ENCODE assay signal across 33 cellular contexts in the genomic region with DNA sequence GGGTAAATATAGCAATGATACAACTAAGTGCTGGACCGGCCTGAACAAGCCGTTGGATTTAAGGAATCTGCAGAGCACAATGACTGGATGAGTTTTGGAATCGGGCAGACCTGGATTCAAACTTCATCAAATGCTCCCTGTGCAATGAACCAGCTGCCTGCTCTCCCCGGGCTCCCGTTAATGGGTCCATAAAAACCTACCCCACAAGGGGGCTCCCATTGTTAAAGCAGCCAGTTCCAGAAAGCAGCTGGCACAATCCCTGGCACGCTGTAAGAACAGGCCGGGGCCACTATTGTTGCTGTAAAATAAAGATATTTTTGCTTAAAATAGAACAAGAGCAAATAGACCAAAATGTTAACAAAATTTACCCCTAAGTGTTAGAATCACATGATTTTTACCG.
A peak's percentile ranks its signal among the peaks of the same experiment; 100 is the strongest.
DNase-seq lines count a peak whose midpoint lies in the region; ATAC-seq, FAIRE-seq and TF ChIP-seq lines count a peak whose summit lies in the region.
"Had no signal": no experiment of that assay in that cellular context is flagged by ENCODE, and none has a peak within 500 bp of the region (broad histone marks: within the 10 kb centered on the region; RNA-seq: fewer than 3 reads in every experiment).

No MANE protein-coding gene starts in this region.

- ATAC-seq in PC-3 (no peak), HG03565 (IDR thresholded peaks at IDR 0.05; ENCODE audit: unreplicated experiment) (no peak), HG02588 (IDR thresholded peaks at IDR 0.05; ENCODE audit: unreplicated experiment) (no peak)
- no peak for ATAC-seq in activated naive CD8-positive, alpha-beta T cell treated with anti-CD3 and anti-CD28 coated beads, Interleukin-2, amount 50 U/mL, for 24 hours
- ATAC-seq: body of pancreas; gastrocnemius medialis; left ventricle myocardium superior; stimulated activated naive CD8-positive, alpha-beta T cell treated with anti-CD3 and anti-CD28 coated beads, Interleukin-15, Interleukin-2, amounts not matched to agents 100 U/mL and 50 U/mL, for 24 hours had no signal

- no TSS peak for BruUV-seq in A673 (replicated peaks; lab: Mats Ljungman, UMichigan)
- no TSS peak for BruUV-seq in PC-3 (replicated peaks; lab: Mats Ljungman, UMichigan)

- DNase-seq in A673 (ENCODE audit: low spot score) (peak; percentile 34), D721Med (ENCODE audit: insufficient read length, low spot score) (no peak), PC-3 (no peak), fibroblast of pulmonary artery (ENCODE audit: low read depth) (no peak), GM20000 (ENCODE audit: low spot score) (no peak)
- no peak for DNase-seq in activated naive CD8-positive, alpha-beta T cell treated with anti-CD3 and anti-CD28 coated beads, Interleukin-2, amount 50 U/mL, for 24 hours
- DNase-seq: activated CD4-positive, alpha-beta memory T cell treated with anti-CD3 and anti-CD28 coated beads for 36 hours; activated CD8-positive, alpha-beta memory T cell treated with anti-CD3 and anti-CD28 coated beads, Interleukin-2, amount 50 U/mL, for 48 hours; activated naive CD8-positive, alpha-beta T cell treated with anti-CD3 and anti-CD28 coated beads for 36 hours; body of pancreas; CD4-positive, alpha-beta T cell; DMS53; erythroblast; gastrocnemius medialis; GDM1; GM23248; hypothalamus; islet precursor cell; left ventricle myocardium superior; midbrain; NCI-H187; NCI-H2227 treated with DMSO at 0.1 percent for 48 hours; SHP77; stimulated activated CD4-positive, alpha-beta T cell treated with anti-CD3 and anti-CD28 coated beads, Interleukin-15, amount 100 ng/mL, for 24 hours; stimulated activated naive CD8-positive, alpha-beta T cell treated with anti-CD3 and anti-CD28 coated beads, Interleukin-15, Interleukin-2, amounts not matched to agents 100 U/mL and 50 U/mL, for 24 hours; T-helper 9 cell had no signal

- H3K27me3 ChIP-seq in A673 (replicated peaks; ENCODE audit: insufficient read depth, low read depth, low read length, poor library complexity), result no peaks in the 10 kb centered on the region
- H3K27me3 ChIP-seq in PC-3 (ENCODE audit: low read length), result no peaks in the 10 kb centered on the region
- H3K27me3 ChIP-seq: body of pancreas had no signal

- no peaks in the 10 kb centered on the region for H3K36me3 Mint-ChIP-seq in activated naive CD8-positive, alpha-beta T cell treated with anti-CD3 and anti-CD28 coated beads, Interleukin-2, amount 50 U/mL, for 24 hours (ENCODE audit: low read depth)
- H3K36me3 Mint-ChIP-seq: activated CD4-positive, alpha-beta memory T cell treated with anti-CD3 and anti-CD28 coated beads for 36 hours; activated naive CD8-positive, alpha-beta T cell treated with anti-CD3 and anti-CD28 coated beads for 36 hours had no signal

- peaks cover under 1% of the 10 kb centered on the region for H3K27me3 Mint-ChIP-seq in activated naive CD8-positive, alpha-beta T cell treated with anti-CD3 and anti-CD28 coated beads, Interleukin-2, amount 50 U/mL, for 24 hours
- H3K27me3 Mint-ChIP-seq: activated naive CD8-positive, alpha-beta T cell treated with anti-CD3 and anti-CD28 coated beads for 36 hours had no signal

- TF ChIP-seq CTCF in A673 (conservative IDR thresholded peaks at IDR 0.05; ENCODE audit: low read depth, low read length) (peak; percentile 38; the same call in 1 of the 2 replicates), D721Med (IDR thresholded peaks at IDR 0.05; ENCODE audit: insufficient read depth, missing control alignments) (peak; percentile 6), PC-3 (conservative IDR thresholded peaks at IDR 0.05; ENCODE audit: low read depth, low read length) (peak; percentile 36; the same call in 1 of the 2 replicates), fibroblast of pulmonary artery (IDR thresholded peaks at IDR 0.05; ENCODE audit: low read length, missing control alignments) (peak; percentile 16), GM20000 (IDR thresholded peaks at IDR 0.05; ENCODE audit: extremely low read depth, missing control alignments) (no peak)

- no peaks in the 10 kb centered on the region for H3K79me2 ChIP-seq in PC-3 (ENCODE audit: low read length)

- H3K4me2 ChIP-seq in PC-3 (ENCODE audit: low read length), result no peak overlapping the region

- H4K20me1 ChIP-seq in PC-3 (ENCODE audit: low read length), result no peaks in the 10 kb centered on the region

- H3K9me2 ChIP-seq in PC-3 (replicated peaks; ENCODE audit: low read length), result no peaks in the 10 kb centered on the region

- no peak overlapping the region for H3K4me3 Mint-ChIP-seq in activated naive CD8-positive, alpha-beta T cell treated with anti-CD3 and anti-CD28 coated beads, Interleukin-2, amount 50 U/mL, for 24 hours
- H3K4me3 Mint-ChIP-seq: activated CD4-positive, alpha-beta memory T cell treated with anti-CD3 and anti-CD28 coated beads for 36 hours; activated naive CD8-positive, alpha-beta T cell treated with anti-CD3 and anti-CD28 coated beads for 36 hours; CD4-positive, alpha-beta T cell; nephron had no signal

- H2AFZ ChIP-seq in PC-3 (ENCODE audit: low read length), result no peak overlapping the region
- H2AFZ ChIP-seq: GM23248 had no signal

- no peaks in the 10 kb centered on the region for H3K4me1 Mint-ChIP-seq in activated naive CD8-positive, alpha-beta T cell treated with anti-CD3 and anti-CD28 coated beads, Interleukin-2, amount 50 U/mL, for 24 hours
- H3K4me1 Mint-ChIP-seq: activated naive CD8-positive, alpha-beta T cell treated with anti-CD3 and anti-CD28 coated beads for 36 hours had no signal

- CTCF ChIA-PET in A673 (lab: Charles Lee) (no interaction called here), PC-3 (lab: Charles Lee) (no interaction called here)

- H3K9me3 Mint-ChIP-seq in activated naive CD8-positive, alpha-beta T cell treated with anti-CD3 and anti-CD28 coated beads, Interleukin-2, amount 50 U/mL, for 24 hours, result peaks cover 15% of the 10 kb centered on the region

- H3K4me1 ChIP-seq in A673 (ENCODE audit: insufficient read depth, low read length, poor library complexity, severe bottlenecking) (no peaks in the 10 kb centered on the region), PC-3 (ENCODE audit: insufficient read depth, low read length) (peaks cover under 1% of the 10 kb centered on the region; the same call in 1 of the 2 replicates)
- H3K4me1 ChIP-seq: body of pancreas, gastrocnemius medialis, sigmoid colon had no signal

- no peak overlapping the region for H3K27ac Mint-ChIP-seq in activated naive CD8-positive, alpha-beta T cell treated with anti-CD3 and anti-CD28 coated beads, Interleukin-2, amount 50 U/mL, for 24 hours
- H3K27ac Mint-ChIP-seq: activated CD4-positive, alpha-beta memory T cell treated with anti-CD3 and anti-CD28 coated beads for 36 hours; activated naive CD8-positive, alpha-beta T cell treated with anti-CD3 and anti-CD28 coated beads for 36 hours; activated T-helper 2 cell treated with anti-CD3 and anti-CD28 coated beads, Interferon-gamma antibody, Interleukin-2, Interleukin-4, amounts not matched to agents 10 μg/mL and 5 μg/mL and 100 μg/mL, durations not matched to agents 14 hours and 24 hours and 36 hours; CD4-positive, alpha-beta T cell had no signal

- intact Hi-C loops in A673 (cut with micrococcal nuclease; ENCODE audit: unreplicated experiment), result no loop called here
- intact Hi-C loops in PC-3 (cut with micrococcal nuclease), result loop anchor here (2.0 kb wide), 1 partner anchor 93 kb away; no protein-coding TSS in a partner anchor

- no peaks in the 10 kb centered on the region for H3K36me3 ChIP-seq in A673 (ENCODE audit: insufficient read depth, low read length, poor library complexity, severe bottlenecking)
- no peaks in the 10 kb centered on the region for H3K36me3 ChIP-seq in PC-3 (ENCODE audit: low read depth, low read length)
- H3K36me3 ChIP-seq: gastrocnemius medialis, sigmoid colon, thoracic aorta had no signal

- POLR2A ChIA-PET in A673 (lab: Charles Lee; ENCODE audit: low non-redundant PET), result no interaction called here
- POLR2A ChIA-PET in PC-3 (lab: Charles Lee; ENCODE audit: unreplicated experiment), result no interaction called here

- no peaks in the 10 kb centered on the region for H3F3A ChIP-seq in PC-3 (ENCODE audit: low read length, unreplicated experiment)

- H3K27ac ChIP-seq in A673 (ENCODE audit: low read depth, low read length, poor library complexity, severe bottlenecking) (no peak overlapping the region), PC-3 (ENCODE audit: low read length) (no peak overlapping the region)
- H3K27ac ChIP-seq: body of pancreas, gastrocnemius medialis, GM23248, sigmoid colon, thoracic aorta had no signal

- FAIRE-seq in D721Med (lab: Jason Lieb, UNC), result no peak
- FAIRE-seq: GM18507 had no signal

- no peak overlapping the region for H3K4me3 ChIP-seq in A673 (ENCODE audit: low read depth, low read length, poor library complexity, severe bottlenecking)
- no peak overlapping the region for H3K4me3 ChIP-seq in PC-3 (ENCODE audit: low read length)
- no peak overlapping the region for H3K4me3 ChIP-seq in fibroblast of pulmonary artery (replicated peaks; ENCODE audit: low read depth, low read length)
- H3K4me3 ChIP-seq: body of pancreas, gastrocnemius medialis, GM23248, sigmoid colon, thoracic aorta had no signal

- H3K9ac ChIP-seq in PC-3 (ENCODE audit: low read length), result no peak overlapping the region
- H3K9ac ChIP-seq: GM23248 had no signal

- H3K9me3 ChIP-seq in A673 (ENCODE audit: low read depth, low read length, poor library complexity, severe bottlenecking) (no peaks in the 10 kb centered on the region), PC-3 (ENCODE audit: low read length) (no peaks in the 10 kb centered on the region)
- H3K9me3 ChIP-seq: gastrocnemius medialis had no signal
